ENCODE assay signal across 10 cellular contexts in the genomic region with DNA sequence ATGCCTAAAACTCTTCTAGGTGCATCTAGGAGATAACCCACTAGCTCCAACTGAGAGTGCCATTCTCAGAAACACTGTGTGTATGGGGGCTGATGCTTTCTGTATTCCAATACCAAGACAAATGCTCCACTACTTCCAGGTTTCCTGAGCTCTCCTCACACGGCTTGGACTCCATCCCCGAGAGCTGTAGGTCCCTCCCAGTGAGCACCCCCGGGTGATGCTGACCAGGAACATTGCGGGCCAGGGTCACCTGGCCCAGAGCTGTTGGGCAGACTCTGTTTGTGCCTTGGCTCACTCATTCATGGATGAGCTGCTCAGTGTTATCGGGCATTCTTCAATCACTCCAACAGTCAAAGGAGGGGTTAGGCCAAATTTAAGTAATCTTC. TPM values are rescaled to one million over a fixed set of nuclear protein-coding genes. Genes with fewer than 3 reads are reported as not detected.
DNase-seq lines count a peak whose midpoint lies in the region; ATAC-seq and TF ChIP-seq lines count a peak whose summit lies in the region.
"Had no signal": no experiment of that assay in that cellular context is flagged by ENCODE, and none has a peak within 500 bp of the region (broad histone marks: within the 10 kb centered on the region; RNA-seq: fewer than 3 reads in every experiment).

No MANE protein-coding gene starts in this region.

- H3K4me1 Mint-ChIP-seq in progenitor cell of endocrine pancreas (ENCODE audit: low read depth): peaks cover 22% of the 10 kb centered on the region

- no peak overlapping the region for H2AFZ ChIP-seq in fibroblast of lung (ENCODE audit: low read length)

- peak overlapping the region; percentile 31 for H3K27ac Mint-ChIP-seq in progenitor cell of endocrine pancreas

- DNase-seq in AG09309 (ENCODE audit: low read depth) (no peak), SJSA1 (ENCODE audit: low read depth in 1 of 2, low spot score in 2 of 2) (peak in 1 of 2 experiments; percentile 64), fibroblast of lung (ENCODE audit: low read depth in 2 of 2) (no peak), progenitor cell of endocrine pancreas (ENCODE audit: low spot score, unreplicated experiment) (no peak), occipital lobe (lab: John Stamatoyannopoulos, UW) (no peak), NCI-H146 treated with DMSO at 0.1 percent for 48 hours (lab: John Stamatoyannopoulos, UW; ENCODE audit: unreplicated experiment) (no peak)
- DNase-seq: BE2C, NCI-H2029 treated with DMSO at 0.1 percent for 48 hours had no signal

- H3K27ac ChIP-seq in SJSA1 (peak overlapping the region; percentile 88), fibroblast of lung (ENCODE audit: insufficient read depth, low read length) (peak overlapping the region; percentile 90)

- no peaks in the 10 kb centered on the region for H3K9me3 Mint-ChIP-seq in progenitor cell of endocrine pancreas (ENCODE audit: low read depth)

- H3K27me3 Mint-ChIP-seq in progenitor cell of endocrine pancreas: no peaks in the 10 kb centered on the region

- no peaks in the 10 kb centered on the region for H3K36me3 Mint-ChIP-seq in progenitor cell of endocrine pancreas (ENCODE audit: insufficient read depth)

- H3K4me2 ChIP-seq in fibroblast of lung (ENCODE audit: extremely low read depth, insufficient read depth, low read length): peak overlapping the region; percentile 56

- no peak overlapping the region for H3K9ac ChIP-seq in fibroblast of lung (ENCODE audit: insufficient read depth, low read length)

- TF ChIP-seq CTCF in AG09309 (IDR thresholded peaks at IDR 0.05; ENCODE audit: control insufficient read depth, insufficient read depth, low read depth, low read length, missing control alignments) (no peak), fibroblast of lung (conservative IDR thresholded peaks at IDR 0.05 in 1 of 2, IDR thresholded peaks at IDR 0.05 in 1 of 2; ENCODE audit: low read depth in 1 of 2, low read length in 2 of 2) (no peak), progenitor cell of endocrine pancreas (IDR thresholded peaks at IDR 0.05; ENCODE audit: unreplicated experiment) (no peak)

- H3K4me3 ChIP-seq in AG09309 (ENCODE audit: control insufficient read depth, low read depth, low read length): peak overlapping the region; percentile 14; the same call in 1 of the 2 replicates
- H3K4me3 ChIP-seq in SJSA1: no peak overlapping the region
- no peak overlapping the region for H3K4me3 ChIP-seq in fibroblast of lung (replicated peaks in 1 of 4; ENCODE audit: control extremely low read depth in 1 of 4, insufficient read depth in 1 of 4, low read depth in 3 of 4, low read length in 4 of 4)

- no peaks in the 10 kb centered on the region for H4K20me1 ChIP-seq in fibroblast of lung (ENCODE audit: control insufficient read depth, extremely low read depth, insufficient read depth, low read length)

- H3K9me3 ChIP-seq in SJSA1 (replicated peaks) (no peaks in the 10 kb centered on the region), fibroblast of lung (ENCODE audit: control insufficient read depth, insufficient read depth, low read depth, low read length) (no peaks in the 10 kb centered on the region)
- H3K9me3 ChIP-seq: BE2C had no signal

- H3K79me2 ChIP-seq in fibroblast of lung (ENCODE audit: control insufficient read depth, insufficient read depth, low read length): peaks cover 53% of the 10 kb centered on the region

- no peak overlapping the region for H3K4me3 Mint-ChIP-seq in progenitor cell of endocrine pancreas (ENCODE audit: low read depth)

- peaks cover 83% of the 10 kb centered on the region for H3K4me1 ChIP-seq in SJSA1 (replicated peaks)
- peaks cover 48% of the 10 kb centered on the region for H3K4me1 ChIP-seq in fibroblast of lung (ENCODE audit: control insufficient read depth, extremely low read depth, insufficient read depth, low read length)
- H3K4me1 ChIP-seq: BE2C had no signal

- H3K36me3 ChIP-seq in SJSA1: peaks cover 6% of the 10 kb centered on the region
- no peaks in the 10 kb centered on the region for H3K36me3 ChIP-seq in fibroblast of lung (ENCODE audit: control insufficient read depth, insufficient read depth, low read length)
- H3K36me3 ChIP-seq: BE2C had no signal

- H3K27me3 ChIP-seq in SJSA1 (replicated peaks): no peaks in the 10 kb centered on the region
- H3K27me3 ChIP-seq in fibroblast of lung (ENCODE audit: control insufficient read depth, insufficient read depth, low read length): no peaks in the 10 kb centered on the region
- H3K27me3 ChIP-seq: BE2C had no signal

- no peak for ATAC-seq in GM18517 (IDR thresholded peaks at IDR 0.05; ENCODE audit: unreplicated experiment)
- no peak for ATAC-seq in GM18868 (IDR thresholded peaks at IDR 0.05; ENCODE audit: unreplicated experiment)

RNA-seq across cellular contexts. Expression of gene CUEDC1, which starts 7.0 kb away (rescaled TPM):
- total RNA-seq in SJSA1 (2014; rRNA removed; shearing (Covaris generic)): 16.7 and 27.3 TPM in 2 replicates
- total RNA-seq in fibroblast of lung: 6.2 and 11.9 TPM in 2 replicates
- 25.6 and 34.9 TPM in 2 replicates for polyA plus RNA-seq in fibroblast of lung
- polyA plus RNA-seq in fibroblast of lung (2012): 26.6 and 35.9 TPM in 2 replicates
- polyA minus RNA-seq in fibroblast of lung (ENCODE audit: low replicate concordance): 25.6 and 37.1 TPM in 2 replicates
- total RNA-seq in progenitor cell of endocrine pancreas: 29.2 and 30.8 TPM in 2 replicates
- total RNA-seq in occipital lobe: 10.9 TPM

RNA-seq across cellular contexts. Expression of gene VEZF1, which starts 39.9 kb away (rescaled TPM):
- 50.7 and 116 TPM in 2 replicates for total RNA-seq in SJSA1 (2014; rRNA removed; shearing (Covaris generic))
- 37.0 and 51.2 TPM in 2 replicates for total RNA-seq in fibroblast of lung
- 43.9 and 44.3 TPM in 2 replicates for polyA plus RNA-seq in fibroblast of lung
- polyA plus RNA-seq in fibroblast of lung (2012): 38.7 and 41.8 TPM in 2 replicates
- 49.9 and 57.0 TPM in 2 replicates for polyA minus RNA-seq in fibroblast of lung (ENCODE audit: low replicate concordance)
- 103 and 110 TPM in 2 replicates for total RNA-seq in progenitor cell of endocrine pancreas
- 71.1 TPM for total RNA-seq in occipital lobe

RNA-seq across cellular contexts. Expression of gene SRSF1, which starts 58.9 kb away (rescaled TPM):
- 535 and 581 TPM in 2 replicates for total RNA-seq in SJSA1 (2014; rRNA removed; shearing (Covaris generic))
- total RNA-seq in fibroblast of lung (242 and 307 TPM in 2 replicates), progenitor cell of endocrine pancreas (319 and 326 TPM in 2 replicates), occipital lobe (382 TPM)
- 191 and 218 TPM in 2 replicates for polyA plus RNA-seq in fibroblast of lung
- 194 and 232 TPM in 2 replicates for polyA plus RNA-seq in fibroblast of lung (2012)
- polyA minus RNA-seq in fibroblast of lung (ENCODE audit: low replicate concordance): 161 and 172 TPM in 2 replicates
